In genomic region chr6:135299256-135299655, GRCh38 we compare ENCODE assay signal across 17 cellular contexts.
A peak's percentile ranks its signal among the peaks of the same experiment; 100 is the strongest.
DNase-seq lines count a peak whose midpoint lies in the region; ATAC-seq and TF ChIP-seq lines count a peak whose summit lies in the region.
"Had no signal": no experiment of that assay in that cellular context is flagged by ENCODE, and none has a peak within 500 bp of the region (broad histone marks: within the 10 kb centered on the region; RNA-seq: fewer than 3 reads in every experiment).

No MANE protein-coding gene starts in this region.

- H2AFZ ChIP-seq in OCI-LY7 (ENCODE audit: low read length), result 0 out of 2 replicates have a peak overlapping the region, but pooled peaks have one; percentile 17

- POLR2A ChIA-PET in OCI-LY7 (lab: Charles Lee), result interaction anchor here (1.1 to 1.3 kb wide), 3 partner anchors 8 to 36 kb away, joined by 3 to 4 read pairs (median 3); no protein-coding TSS in a partner anchor

- intact Hi-C loops in natural killer cell (cut with micrococcal nuclease) (no loop called here), OCI-LY7 (cut with micrococcal nuclease; ENCODE audit: unreplicated experiment) (no loop called here)

- ATAC-seq in natural killer cell treated with Interleukin-12 subunit alpha and Interleukin-12 subunit beta and Interleukin-15 and Interleukin-18, amount 100 ng/mL, for 72 hours, result no peak
- no peak for ATAC-seq in natural killer cell
- ATAC-seq: naive thymus-derived CD4-positive, alpha-beta T cell; psoas muscle had no signal

- no peaks in the 10 kb centered on the region for H3K9me2 ChIP-seq in OCI-LY7 (ENCODE audit: insufficient read depth, low read length)

- H4K20me1 ChIP-seq in OCI-LY7 (ENCODE audit: insufficient read depth, low read length), result no peaks in the 10 kb centered on the region

- H3K27me3 Mint-ChIP-seq in natural killer cell treated with Interleukin-12 subunit alpha and Interleukin-12 subunit beta and Interleukin-15 and Interleukin-18, amount 100 ng/mL, for 72 hours, result no peaks in the 10 kb centered on the region
- H3K27me3 Mint-ChIP-seq in natural killer cell (ENCODE audit: low read depth in 2 of 2) (no peaks in the 10 kb centered on the region), chondrocyte (ENCODE audit: low read depth) (no peaks in the 10 kb centered on the region)
- H3K27me3 Mint-ChIP-seq: activated naive CD8-positive, alpha-beta T cell treated with anti-CD3 and anti-CD28 coated beads, Interleukin-2, amount 10 ng/mL, durations not matched to agents 7 days and 5 days; naive thymus-derived CD4-positive, alpha-beta T cell; stimulated activated naive CD8-positive, alpha-beta T cell treated with anti-CD3 and anti-CD28 coated beads, Interleukin-15, Interleukin-2, amounts not matched to agents 100 ng/mL and 50 ng/mL, for 24 hours had no signal

- H3K27ac ChIP-seq in OCI-LY7 (ENCODE audit: low read depth, low read length, poor library complexity, severe bottlenecking), result no peak overlapping the region
- H3K27ac ChIP-seq: psoas muscle, uterus had no signal

- H3K9me3 Mint-ChIP-seq in natural killer cell treated with Interleukin-12 subunit alpha and Interleukin-12 subunit beta and Interleukin-15 and Interleukin-18, amount 100 ng/mL, for 72 hours, result peaks cover 3% of the 10 kb centered on the region
- H3K9me3 Mint-ChIP-seq in natural killer cell, result peaks cover 0 to 2% of the 10 kb centered on the region in 2 donors
- peaks cover 6% of the 10 kb centered on the region for H3K9me3 Mint-ChIP-seq in chondrocyte (ENCODE audit: low read depth)

- no peaks in the 10 kb centered on the region for H3K27me3 ChIP-seq in BE2C
- H3K27me3 ChIP-seq: uterus had no signal

- no peak overlapping the region for H3K4me2 ChIP-seq in OCI-LY7 (ENCODE audit: low read length)

- H3K27ac Mint-ChIP-seq in natural killer cell treated with Interleukin-12 subunit alpha and Interleukin-12 subunit beta and Interleukin-15 and Interleukin-18, amount 100 ng/mL, for 72 hours, result peak overlapping the region in 1 of 2 donors; percentile 74
- H3K27ac Mint-ChIP-seq in natural killer cell, result no peak overlapping the region
- H3K27ac Mint-ChIP-seq in chondrocyte (ENCODE audit: unreplicated experiment), result peak overlapping the region; percentile 59
- H3K27ac Mint-ChIP-seq: activated naive CD8-positive, alpha-beta T cell treated with anti-CD3 and anti-CD28 coated beads, Interleukin-2, amount 10 ng/mL, durations not matched to agents 7 days and 5 days; naive thymus-derived CD4-positive, alpha-beta T cell had no signal

- H3K4me1 Mint-ChIP-seq in natural killer cell treated with Interleukin-12 subunit alpha and Interleukin-12 subunit beta and Interleukin-15 and Interleukin-18, amount 100 ng/mL, for 72 hours (ENCODE audit: low read depth in 2 of 2), result peaks cover 8 to 11% of the 10 kb centered on the region in 2 donors
- H3K4me1 Mint-ChIP-seq in natural killer cell (no peaks in the 10 kb centered on the region), chondrocyte (ENCODE audit: low read depth) (peaks cover 19% of the 10 kb centered on the region)
- H3K4me1 Mint-ChIP-seq: activated naive CD8-positive, alpha-beta T cell treated with anti-CD3 and anti-CD28 coated beads, Interleukin-2, amount 10 ng/mL, durations not matched to agents 7 days and 5 days had no signal

- peaks cover 12% of the 10 kb centered on the region for H3K36me3 Mint-ChIP-seq in natural killer cell treated with Interleukin-12 subunit alpha and Interleukin-12 subunit beta and Interleukin-15 and Interleukin-18, amount 100 ng/mL, for 72 hours
- H3K36me3 Mint-ChIP-seq in natural killer cell (no peaks in the 10 kb centered on the region), chondrocyte (ENCODE audit: low read depth) (peaks cover 9% of the 10 kb centered on the region)

- H3K4me3 ChIP-seq in OCI-LY7 (ENCODE audit: low read depth, low read length, poor library complexity, severe bottlenecking) (no peak overlapping the region), BE2C (ENCODE audit: low read depth, low read length) (no peak overlapping the region)
- H3K4me3 ChIP-seq: lung, psoas muscle, uterus had no signal

- DNase-seq in natural killer cell treated with Interleukin-12 subunit alpha and Interleukin-12 subunit beta and Interleukin-15 and Interleukin-18, amount 100 ng/mL, for 72 hours (ENCODE audit: low spot score), result no peak
- DNase-seq in natural killer cell (no peak), OCI-LY7 (ENCODE audit: low spot score) (no peak), chondrocyte (ENCODE audit: low spot score) (no peak), stromal cell of bone marrow (ENCODE audit: low read depth) (peak; percentile 10), C1 segment of cervical spinal cord (lab: John Stamatoyannopoulos, UW) (no peak), BE2C (no peak), ureter (ENCODE audit: low spot score) (no peak)
- DNase-seq: activated naive CD8-positive, alpha-beta T cell treated with anti-CD3 and anti-CD28 coated beads, Interleukin-2, amount 10 ng/mL, durations not matched to agents 7 days and 5 days; Calu3; naive thymus-derived CD4-positive, alpha-beta T cell; NCI-H1092 treated with DMSO at 0.1 percent for 48 hours; psoas muscle; Right ventricle myocardium superior; uterus had no signal

- CTCF ChIA-PET in OCI-LY7 (lab: Charles Lee; ENCODE audit: unreplicated experiment), result no interaction called here

- no peaks in the 10 kb centered on the region for H3K79me2 ChIP-seq in OCI-LY7 (ENCODE audit: insufficient read depth, low read depth, low read length)

- peak overlapping the region; percentile 44 for H3K4me3 Mint-ChIP-seq in natural killer cell treated with Interleukin-12 subunit alpha and Interleukin-12 subunit beta and Interleukin-15 and Interleukin-18, amount 100 ng/mL, for 72 hours
- H3K4me3 Mint-ChIP-seq in natural killer cell (no peak overlapping the region), chondrocyte (ENCODE audit: unreplicated experiment) (peak overlapping the region; percentile 4)
- H3K4me3 Mint-ChIP-seq: activated naive CD8-positive, alpha-beta T cell treated with anti-CD3 and anti-CD28 coated beads, Interleukin-2, amount 10 ng/mL, durations not matched to agents 7 days and 5 days; stimulated activated naive CD8-positive, alpha-beta T cell treated with anti-CD3 and anti-CD28 coated beads, Interleukin-15, Interleukin-2, amounts not matched to agents 100 ng/mL and 50 ng/mL, for 24 hours had no signal

- H3K9me3 ChIP-seq in OCI-LY7 (ENCODE audit: low read length) (peaks cover 7% of the 10 kb centered on the region; the same call in 1 of the 2 replicates), BE2C (no peaks in the 10 kb centered on the region)
- H3K9me3 ChIP-seq: uterus had no signal

- H3K36me3 ChIP-seq in OCI-LY7 (ENCODE audit: insufficient read depth, low read length) (no peaks in the 10 kb centered on the region; the same call in 1 of the 2 replicates), BE2C (no peaks in the 10 kb centered on the region; the same call in 1 of the 2 replicates)
- H3K36me3 ChIP-seq: uterus had no signal

- no TSS peak for BruUV-seq in OCI-LY7 (replicated peaks; lab: Mats Ljungman, UMichigan)

- H3K4me1 ChIP-seq in OCI-LY7 (ENCODE audit: insufficient read depth, low read length, poor library complexity, severe bottlenecking), result peaks cover 6% of the 10 kb centered on the region
- H3K4me1 ChIP-seq in BE2C, result no peaks in the 10 kb centered on the region
- H3K4me1 ChIP-seq: psoas muscle, uterus had no signal

- TF ChIP-seq CTCF in natural killer cell (IDR thresholded peaks at IDR 0.05) (no peak), OCI-LY7 (conservative IDR thresholded peaks at IDR 0.05; ENCODE audit: low read length) (no peak), chondrocyte (IDR thresholded peaks at IDR 0.05) (no peak), BE2C (IDR thresholded peaks at IDR 0.05; ENCODE audit: low read depth, low read length) (no peak)
